Comparison of ENCODE assay signal across 8 cellular contexts in the genomic region with DNA sequence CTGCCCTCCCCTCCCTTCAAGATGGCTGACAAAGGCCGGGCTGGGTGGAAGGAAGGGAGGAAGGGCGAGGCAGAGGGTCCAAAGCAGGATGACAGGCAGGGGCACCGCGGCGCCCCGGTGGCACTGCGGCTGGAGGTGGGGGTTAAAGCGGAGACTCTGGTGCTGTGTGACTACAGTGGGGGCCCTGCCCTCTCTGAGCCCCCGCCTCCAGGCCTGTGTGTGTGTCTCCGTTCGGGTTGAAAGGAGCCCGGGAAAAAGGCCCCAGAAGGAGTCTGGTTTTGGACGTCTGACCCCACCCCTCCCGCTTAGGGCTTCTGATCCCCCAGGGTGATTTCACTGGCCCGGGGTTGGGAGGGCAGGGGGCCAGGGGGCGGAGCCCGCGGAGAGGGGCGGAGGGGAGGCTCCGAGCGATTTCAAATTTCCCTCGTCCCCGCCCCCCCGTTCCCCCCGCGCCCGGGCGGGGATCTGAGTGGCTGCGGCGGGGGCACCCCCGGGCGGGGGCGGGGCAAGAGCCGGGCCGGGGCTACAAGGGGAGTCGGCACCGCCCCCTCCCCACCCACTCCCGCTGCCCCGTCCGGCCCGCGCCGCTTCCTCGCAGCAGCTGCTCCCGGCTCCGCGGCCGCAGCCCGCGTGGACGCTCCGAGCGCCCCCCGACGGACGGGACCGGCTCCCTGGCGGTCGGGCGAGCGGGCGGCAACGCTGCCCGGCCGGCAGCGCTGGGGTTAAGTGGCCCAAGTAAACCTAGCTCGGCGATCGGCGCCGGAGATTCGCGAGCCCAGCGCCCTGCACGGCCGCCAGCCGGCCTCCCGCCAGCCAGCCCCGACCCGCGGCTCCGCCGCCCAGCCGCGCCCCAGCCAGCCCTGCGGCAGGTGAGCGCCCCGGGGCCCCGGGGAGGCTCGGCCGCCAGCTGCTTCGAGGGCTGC. TPM values are rescaled to one million over a fixed set of nuclear protein-coding genes. Genes with fewer than 3 reads are reported as not detected.
DNase-seq lines count a peak whose midpoint lies in the region; ATAC-seq and TF ChIP-seq lines count a peak whose summit lies in the region.

A gene (plus strand): TSS at position 555 of the 923 bp plus-strand sequence. CDS start 17,939 bp downstream, outside the sequence.

- H3K9me3 Mint-ChIP-seq in activated CD4-positive, alpha-beta T cell treated with anti-CD3 and anti-CD28 coated beads, Interleukin-2, amount 10 ng/mL, durations not matched to agents 7 days and 5 days: no peaks in the 10 kb centered on the region

- CTCF ChIA-PET in activated CD4-positive, alpha-beta T cell treated with anti-CD3 and anti-CD28 coated beads, Interleukin-2, amount 10 ng/mL, durations not matched to agents 7 days and 5 days (lab: Charles Lee): interaction anchor here (0.6 to 2.2 kb wide), 10 partner anchors 9 to 189 kb away, joined by 3 to 12 read pairs (median 3); no protein-coding TSS in a partner anchor

- H3K4me1 ChIP-seq in duodenal mucosa (ENCODE audit: control insufficient read depth in 1 of 2, insufficient read depth in 2 of 2, low read length in 2 of 2) (peaks cover 12 to 19% of the 10 kb centered on the region in 2 donors), lung (ENCODE audit: control insufficient read depth in 2 of 2, insufficient read depth in 2 of 2, low read length in 2 of 2) (peaks cover 0 to 9% of the 10 kb centered on the region in 2 donors)

- H3K4me1 Mint-ChIP-seq in activated CD4-positive, alpha-beta T cell treated with anti-CD3 and anti-CD28 coated beads, Interleukin-2, amount 10 ng/mL, durations not matched to agents 7 days and 5 days: peaks cover 19% of the 10 kb centered on the region

- TF ChIP-seq CTCF in lung (IDR thresholded peaks at IDR 0.05; ENCODE audit: control extremely low read depth, extremely low read depth): no peak

- 0 to 1% methylated on average over 55 to 92 of the region's 92 CpGs for WGBS in lung, 2 donors

- peak within 1 kb of the TSS; percentile 80 for H3K4me3 Mint-ChIP-seq in activated CD4-positive, alpha-beta T cell treated with anti-CD3 and anti-CD28 coated beads, Interleukin-2, amount 10 ng/mL, durations not matched to agents 7 days and 5 days

- peak; percentile 61 to 85 for DNase-seq in NCI-H524 (lab: John Stamatoyannopoulos, UW)
- no peak for DNase-seq in NCI-H524 treated with DMSO at 0.1 percent for 48 hours (lab: John Stamatoyannopoulos, UW)
- peak; percentile 56 for DNase-seq in NCI-H446 treated with DMSO at 0.1 percent for 48 hours (lab: John Stamatoyannopoulos, UW)
- DNase-seq in activated CD4-positive, alpha-beta T cell treated with anti-CD3 and anti-CD28 coated beads, Interleukin-2, amount 10 ng/mL, durations not matched to agents 7 days and 5 days: peak; percentile 74
- DNase-seq in lung (ENCODE audit: low spot score): peak; percentile 69
- peak in 2 of 3 donors; percentile 39 to 61 for DNase-seq in stimulated activated CD4-positive, alpha-beta T cell treated with anti-CD3 and anti-CD28 coated beads, TNF-alpha, amount 100 ng/mL, for 1 hour (ENCODE audit: low read depth in 3 of 3, low spot score in 1 of 3)

- no peaks in the 10 kb centered on the region for H3K9me3 ChIP-seq in duodenal mucosa (ENCODE audit: control insufficient read depth in 1 of 2, low read length in 2 of 2)
- no peaks in the 10 kb centered on the region for H3K9me3 ChIP-seq in lung (ENCODE audit: control insufficient read depth in 2 of 2, insufficient read depth in 1 of 2, low read length in 1 of 2)

- POLR2A ChIA-PET in activated CD4-positive, alpha-beta T cell treated with anti-CD3 and anti-CD28 coated beads, Interleukin-2, amount 10 ng/mL, durations not matched to agents 7 days and 5 days (lab: Charles Lee): interaction anchor here (0.8 kb wide), 1 partner anchor 19 kb away, joined by 4 read pairs; a partner anchor contains a TSS

- H3K4me3 ChIP-seq in duodenal mucosa (ENCODE audit: low read depth in 1 of 2, low read length in 2 of 2): peak within 1 kb of the TSS; percentile 84 to 85
- peak within 1 kb of the TSS; percentile 80 for H3K4me3 ChIP-seq in lung

- peak within 1 kb of the TSS; percentile 79 for H3K27ac Mint-ChIP-seq in activated CD4-positive, alpha-beta T cell treated with anti-CD3 and anti-CD28 coated beads, Interleukin-2, amount 10 ng/mL, durations not matched to agents 7 days and 5 days

- ATAC-seq in HG03095 (IDR thresholded peaks at IDR 0.05; ENCODE audit: unreplicated experiment) (peak; percentile 63), lung (ENCODE audit: insufficient read depth, low FRiP score) (peak; percentile 92)

- H3K9ac ChIP-seq in duodenal mucosa (ENCODE audit: low read depth in 1 of 2, low read length in 2 of 2): peak within 1 kb of the TSS; percentile 59 to 69

- H3K36me3 ChIP-seq in duodenal mucosa (ENCODE audit: control insufficient read depth in 1 of 2, insufficient read depth in 2 of 2, low read length in 2 of 2): no peaks in the 10 kb centered on the region
- H3K36me3 ChIP-seq in lung (ENCODE audit: control insufficient read depth in 2 of 2, insufficient read depth in 2 of 2, low read length in 2 of 2): no peaks in the 10 kb centered on the region

- H3K27ac ChIP-seq in duodenal mucosa (ENCODE audit: low read depth, low read length): no peak within 1 kb of the TSS
- no peak within 1 kb of the TSS for H3K27ac ChIP-seq in lung (ENCODE audit: low read depth in 1 of 2, low read length in 1 of 2)

- peaks cover 10% of the 10 kb centered on the region for H3K27me3 Mint-ChIP-seq in activated CD4-positive, alpha-beta T cell treated with anti-CD3 and anti-CD28 coated beads, Interleukin-2, amount 10 ng/mL, durations not matched to agents 7 days and 5 days

- H3K36me3 Mint-ChIP-seq in activated CD4-positive, alpha-beta T cell treated with anti-CD3 and anti-CD28 coated beads, Interleukin-2, amount 10 ng/mL, durations not matched to agents 7 days and 5 days (ENCODE audit: low read depth): no peaks in the 10 kb centered on the region

- no peaks in the 10 kb centered on the region for H3K27me3 ChIP-seq in duodenal mucosa (ENCODE audit: control insufficient read depth in 1 of 2, insufficient read depth in 2 of 2, low read length in 2 of 2)
- H3K27me3 ChIP-seq in lung (ENCODE audit: control insufficient read depth, insufficient read depth): no peaks in the 10 kb centered on the region

RNA-seq across cellular contexts. Expression of the gene that starts here (rescaled TPM):
- total RNA-seq in activated CD4-positive, alpha-beta T cell treated with anti-CD3 and anti-CD28 coated beads, Interleukin-2, amount 10 ng/mL, durations not matched to agents 7 days and 5 days: 1 to 10 TPM; 3.7 to 4.1 TPM
- total RNA-seq in lung: 1 to 10 TPM; 1.0 to 3.1 TPM
- polyA plus RNA-seq in lung: under 1 TPM; 0.31 to 0.79 TPM
